ENCODE assay signal across 8 cellular contexts in genomic region chr12:12376636-12377448, GRCh38. TPM values are rescaled to one million over a fixed set of nuclear protein-coding genes. Genes with fewer than 3 reads are reported as not detected.
A peak's percentile ranks its signal among the peaks of the same experiment; 100 is the strongest.
DNase-seq lines count a peak whose midpoint lies in the region; ATAC-seq, FAIRE-seq and TF ChIP-seq lines count a peak whose summit lies in the region.

No MANE protein-coding gene starts in this region.

- no peak overlapping the region for H3K9ac ChIP-seq in colonic mucosa (ENCODE audit: low read depth in 2 of 2, low read length in 2 of 2)

- FAIRE-seq in GM19239 (lab: Jason Lieb, UNC), result peak; percentile 95

- CTCF ChIA-PET in RWPE1 (lab: Yijun Ruan, JAX), result interaction anchor here (0.6 to 1.6 kb wide), 7 partner anchors 128 to 327 kb away, joined by 3 to 9 read pairs (median 4); no protein-coding TSS in a partner anchor

- TF ChIP-seq POLR2A in NB4 (IDR thresholded peaks at IDR 0.05; ENCODE audit: extremely low read depth, insufficient read length), result no peak
- no peak for TF ChIP-seq POLR2A in right lobe of liver (IDR thresholded peaks at IDR 0.05)

- no peak overlapping the region for H3K27ac ChIP-seq in RWPE1
- no peak overlapping the region for H3K27ac ChIP-seq in colonic mucosa
- peak overlapping the region in 2 of 3 donors; percentile 36 to 44 for H3K27ac ChIP-seq in right lobe of liver
- no peak overlapping the region for H3K27ac ChIP-seq in upper lobe of right lung

- ATAC-seq in right lobe of liver (peak; percentile 83 to 91 (median 84)), upper lobe of right lung (peak; percentile 95), GM19395 (IDR thresholded peaks at IDR 0.05; ENCODE audit: unreplicated experiment) (no peak)

- peak; percentile 14 for TF ChIP-seq CTCF in NB4 (IDR thresholded peaks at IDR 0.05; ENCODE audit: low read depth, low read length)
- TF ChIP-seq CTCF in RWPE1 (conservative IDR thresholded peaks at IDR 0.05; ENCODE audit: low read depth), result peak; percentile 54; the same call in 1 of the 2 replicates
- TF ChIP-seq CTCF in colonic mucosa (IDR thresholded peaks at IDR 0.05), result peak; percentile 72
- peak; percentile 70 to 95 (median 80) for TF ChIP-seq CTCF in right lobe of liver (IDR thresholded peaks at IDR 0.05)
- TF ChIP-seq CTCF in upper lobe of right lung (IDR thresholded peaks at IDR 0.05), result peak; percentile 76

- H3K4me1 ChIP-seq in colonic mucosa, result peaks cover 6% of the 10 kb centered on the region
- peaks cover 0 to 32% (median 12%) of the 10 kb centered on the region in 4 donors for H3K4me1 ChIP-seq in right lobe of liver
- peaks cover 11% of the 10 kb centered on the region for H3K4me1 ChIP-seq in upper lobe of right lung

- 66% methylated on average over 12 of the region's 12 CpGs for WGBS in right lobe of liver (ENCODE audit: insufficient coverage, low coverage, low lambda C conversion rate, missing lambda C conversion rate)

- POLR2A ChIA-PET in RWPE1 (lab: Yijun Ruan, JAX; ENCODE audit: low non-redundant PET), result no interaction called here

- no peak overlapping the region for H3K4me3 ChIP-seq in NB4 (ENCODE audit: low read depth, low read length)
- H3K4me3 ChIP-seq in colonic mucosa, result no peak overlapping the region
- no peak overlapping the region for H3K4me3 ChIP-seq in right lobe of liver
- H3K4me3 ChIP-seq in upper lobe of right lung, result no peak overlapping the region

- H3K36me3 ChIP-seq in colonic mucosa, result no peaks in the 10 kb centered on the region
- H3K36me3 ChIP-seq in right lobe of liver, result no peaks in the 10 kb centered on the region
- no peaks in the 10 kb centered on the region for H3K36me3 ChIP-seq in upper lobe of right lung

- H3K27me3 ChIP-seq in colonic mucosa, result no peaks in the 10 kb centered on the region
- no peaks in the 10 kb centered on the region for H3K27me3 ChIP-seq in right lobe of liver
- H3K27me3 ChIP-seq in upper lobe of right lung, result no peaks in the 10 kb centered on the region

- intact Hi-C loops in colonic mucosa (cut with DNase I), result loop anchor here (5.0 kb wide), 2 partner anchors 280 to 325 kb away; no protein-coding TSS in a partner anchor
- intact Hi-C loops in right lobe of liver (cut with DNase I), result loop anchor here in 1 of 2 donors (10.0 kb wide), 1 partner anchor 188 kb away; the partner anchor contains the start of gene DUSP16
- intact Hi-C loops in upper lobe of right lung (cut with DNase I), result loop anchor here (5.0 to 10.0 kb wide), 2 partner anchors 190 to 328 kb away; no protein-coding TSS in a partner anchor

- DNase-seq in COLO829 (ENCODE audit: low spot score), result peak; percentile 72
- DNase-seq in GM19239 (ENCODE audit: insufficient read length, low spot score), result peak; percentile 37
- DNase-seq in NB4 (ENCODE audit: low read depth), result peak; percentile 78
- DNase-seq in RWPE1 (ENCODE audit: low spot score), result peak; percentile 59
- DNase-seq in colonic mucosa, result no peak
- DNase-seq in right lobe of liver, result no peak
- no peak for DNase-seq in upper lobe of right lung

- H3K9me3 ChIP-seq in colonic mucosa, result no peaks in the 10 kb centered on the region
- H3K9me3 ChIP-seq in right lobe of liver, result no peaks in the 10 kb centered on the region
- no peaks in the 10 kb centered on the region for H3K9me3 ChIP-seq in upper lobe of right lung

RNA-seq across cellular contexts. Expression of gene BORCS5, which starts 20.0 kb away (rescaled TPM):
- total RNA-seq in colonic mucosa (10 to 100 TPM; 10.7 to 12.4 TPM), right lobe of liver (10 to 100 TPM in 1 of 6 experiments, 1 to 10 TPM in 5; 6.0 to 11.1 (median 8.0) TPM), upper lobe of right lung (14.0 TPM)

RNA-seq across cellular contexts. Expression of gene MANSC1, which starts 26.8 kb away (rescaled TPM):
- total RNA-seq in colonic mucosa (10 to 100 TPM; 63.6 to 66.0 TPM), right lobe of liver (10 to 100 TPM in 1 of 6 experiments, 1 to 10 TPM in 5; 8.1 to 13.8 (median 8.8) TPM), upper lobe of right lung (26.4 TPM)

Comparison
In these comparisons a context has a peak if more than half of its experiments do, and no peak if none do; other contexts are left out.
1. DNase-seq: peak in COLO829 (single experiment), GM19239 (single experiment), NB4 (single experiment) and RWPE1 (single experiment); none in colonic mucosa (single experiment), right lobe of liver (0 of 3) and upper lobe of right lung (single experiment).
2. CTCF ChIP-seq: peak in every context shown above with its lines; median percentile 80 in right lobe of liver; 76 in upper lobe of right lung; 72 in colonic mucosa; 54 in RWPE1; 14 in NB4.
3. H3K27ac ChIP-seq: peak in right lobe of liver (2 of 3); none in RWPE1 (single experiment), colonic mucosa (single experiment) and upper lobe of right lung (single experiment).